In genomic region chr17:4834621-4835020, GRCh38 we compare ENCODE assay signal across 8 cellular contexts. TPM values are rescaled to one million over a fixed set of nuclear protein-coding genes. Genes with fewer than 3 reads are reported as not detected.
DNase-seq lines count a peak whose midpoint lies in the region; ATAC-seq, FAIRE-seq and TF ChIP-seq lines count a peak whose summit lies in the region.

No MANE protein-coding gene starts in this region.

- TF ChIP-seq CTCF in astrocyte (IDR thresholded peaks at IDR 0.05; ENCODE audit: insufficient read depth, low read depth, low read length): no peak
- no peak for TF ChIP-seq CTCF in HepG2 (CRISPR knock-in tag; IDR thresholded peaks at IDR 0.05)
- TF ChIP-seq CTCF in tibial artery (IDR thresholded peaks at IDR 0.05): no peak

- H3K4me2 ChIP-seq in astrocyte (ENCODE audit: low read length) (peak overlapping the region; percentile 100), HepG2 (ENCODE audit: low read depth, low read length) (peak overlapping the region; percentile 97)

- H3K9me3 Mint-ChIP-seq in activated T-cell treated with anti-CD3 and anti-CD28 coated beads, Interleukin-2, amount 50 U/mL, for 72 hours: no peaks in the 10 kb centered on the region
- H3K9me3 Mint-ChIP-seq in astrocyte (ENCODE audit: unreplicated experiment): no peaks in the 10 kb centered on the region

- H3K9me3 ChIP-seq in astrocyte (ENCODE audit: insufficient read depth, low read depth, low read length) (no peaks in the 10 kb centered on the region), HepG2 (ENCODE audit: low read length) (no peaks in the 10 kb centered on the region), tibial artery (no peaks in the 10 kb centered on the region)

- H3K4me1 ChIP-seq in astrocyte (ENCODE audit: insufficient read depth, low read length) (peaks cover 11% of the 10 kb centered on the region), HepG2 (ENCODE audit: insufficient read depth, low read length) (peaks cover 49% of the 10 kb centered on the region), tibial artery (peaks cover 0 to 18% (median 11%) of the 10 kb centered on the region in 4 donors)

- no peaks in the 10 kb centered on the region for H3K27me3 Mint-ChIP-seq in activated T-cell treated with anti-CD3 and anti-CD28 coated beads, Interleukin-2, amount 50 U/mL, for 72 hours (ENCODE audit: low read depth)
- H3K27me3 Mint-ChIP-seq in astrocyte (ENCODE audit: low read depth, unreplicated experiment): no peaks in the 10 kb centered on the region

- intact Hi-C loops in HepG2 (cut with micrococcal nuclease; ENCODE audit: unreplicated experiment) (loop anchor here (10.0 kb wide), 1 partner anchor 50 kb away; no protein-coding TSS in a partner anchor), tibial artery (cut with DNase I; ENCODE audit: low total_unique reads) (loop anchor here (5.0 to 10.0 kb wide), 2 partner anchors 47 to 50 kb away; partner anchors contain the start of genes GLTPD2 and VMO1)

- peaks cover 0 to 2% of the 10 kb centered on the region in 2 donors for H3K36me3 Mint-ChIP-seq in activated T-cell treated with anti-CD3 and anti-CD28 coated beads, Interleukin-2, amount 50 U/mL, for 72 hours (ENCODE audit: insufficient read depth in 2 of 2)
- H3K36me3 Mint-ChIP-seq in astrocyte (ENCODE audit: low read depth, unreplicated experiment): peaks cover 8% of the 10 kb centered on the region

- FAIRE-seq in astrocyte (lab: Jason Lieb, UNC) (no peak), HepG2 (lab: Jason Lieb, UNC) (no peak)

- peak overlapping the region; percentile 79 to 96 for H3K4me3 Mint-ChIP-seq in activated T-cell treated with anti-CD3 and anti-CD28 coated beads, Interleukin-2, amount 50 U/mL, for 72 hours
- peak overlapping the region; percentile 88 for H3K4me3 Mint-ChIP-seq in astrocyte (ENCODE audit: unreplicated experiment)

- H3K36me3 ChIP-seq in astrocyte (ENCODE audit: insufficient read depth, low read length) (no peaks in the 10 kb centered on the region), HepG2 (replicated peaks in 1 of 2; ENCODE audit: control insufficient read depth in 1 of 2, insufficient read depth in 2 of 2, low read length in 2 of 2) (peaks cover 2 to 9% of the 10 kb centered on the region in 2 experiments; a peak in 3 of 5 replicates), tibial artery (no peaks in the 10 kb centered on the region)

- in situ Hi-C loops in HepG2 (cut with HindIII; ENCODE audit: extremely low pct_ligation_motif_present, low pct_unique_long_range_greater_than_20kb): no loop called here

- H3K27ac Mint-ChIP-seq in activated T-cell treated with anti-CD3 and anti-CD28 coated beads, Interleukin-2, amount 50 U/mL, for 72 hours: no peak overlapping the region
- no peak overlapping the region for H3K27ac Mint-ChIP-seq in astrocyte (ENCODE audit: unreplicated experiment)

- H3K4me3 ChIP-seq in astrocyte (ENCODE audit: insufficient read depth, low read depth, low read length) (peak overlapping the region; percentile 76), HepG2 (replicated peaks in 1 of 3; ENCODE audit: insufficient read depth in 1 of 3, low read depth in 2 of 3, low read length in 3 of 3) (peak overlapping the region; percentile 67 to 97 (median 85)), tibial artery (peak overlapping the region; percentile 83 to 90)

- peaks cover 42% of the 10 kb centered on the region for H3K4me1 Mint-ChIP-seq in activated T-cell treated with anti-CD3 and anti-CD28 coated beads, Interleukin-2, amount 50 U/mL, for 72 hours (ENCODE audit: low read depth)
- peaks cover 19% of the 10 kb centered on the region for H3K4me1 Mint-ChIP-seq in astrocyte (ENCODE audit: low read depth, unreplicated experiment)

- no peak for TF ChIP-seq POLR2A in HepG2 (IDR thresholded peaks at IDR 0.05; ENCODE audit: insufficient read depth in 1 of 2, low read depth in 2 of 2, low read length in 2 of 2)

- CTCF ChIA-PET in HepG2 (lab: Yijun Ruan, JAX; ENCODE audit: low intra/inter-chr PET ratio, low total read pairs): no interaction called here

- ATAC-seq in activated T-cell treated with anti-CD3 and anti-CD28 coated beads, Interleukin-2, amount 50 U/mL, for 72 hours (replicated peaks in 1 of 2): no peak
- ATAC-seq in HepG2 (peak; percentile 21), GM18511 (IDR thresholded peaks at IDR 0.05; ENCODE audit: unreplicated experiment) (no peak)

- TF ChIP-seq RAD21 in HepG2 (CRISPR knock-in tag; IDR thresholded peaks at IDR 0.05): no peak

- no peak for DNase-seq in activated T-cell treated with anti-CD3 and anti-CD28 coated beads, Interleukin-2, amount 50 U/mL, for 72 hours
- DNase-seq in activated T-cell treated with anti-CD3 and anti-CD28 coated beads for 4 hours (no peak), astrocyte (ENCODE audit: low read depth) (no peak), HepG2 (ENCODE audit: low spot score) (no peak), tibial artery (no peak), NCI-H1092 (lab: John Stamatoyannopoulos, UW) (no peak)
- DNase-seq in central memory CD4-positive, alpha-beta T cell: no peak

- 0% methylated on average over 3 of the region's 5 CpGs for WGBS in HepG2 (ENCODE audit: low lambda C conversion rate)

- POLR2A ChIA-PET in HepG2 (lab: Yijun Ruan, JAX): interaction anchor here (0.7 to 3.8 kb wide), 7 partner anchors 9 to 126 kb away, joined by 3 to 31 read pairs (median 6); partner anchors contain the start of genes ARRB2, GLTPD2, PLD2 and PSMB6

- H4K20me1 ChIP-seq in astrocyte (ENCODE audit: insufficient read depth, low read length) (peaks cover 54% of the 10 kb centered on the region), HepG2 (ENCODE audit: insufficient read depth, low read length) (peaks cover 18% of the 10 kb centered on the region; the same call in 1 of the 2 replicates)

- H3K27ac ChIP-seq in astrocyte (ENCODE audit: low read depth, low read length) (no peak overlapping the region), HepG2 (ENCODE audit: extremely low read length, insufficient read depth, low read length) (peak overlapping the region; percentile 75), tibial artery (peak overlapping the region; percentile 88 to 91)

- BruUV-seq in HepG2 (replicated peaks; lab: Mats Ljungman, UMichigan): no TSS peak

- H3K27me3 ChIP-seq in astrocyte (ENCODE audit: insufficient read depth, low read length) (no peaks in the 10 kb centered on the region), HepG2 (ENCODE audit: control insufficient read depth in 1 of 2, insufficient read depth in 2 of 2, low read length in 2 of 2) (no peaks in the 10 kb centered on the region), tibial artery (no peaks in the 10 kb centered on the region)

- H2AFZ ChIP-seq in astrocyte (ENCODE audit: low read depth, low read length): no peak overlapping the region
- H2AFZ ChIP-seq in HepG2 (ENCODE audit: low read length): no peak overlapping the region

- peaks cover 59% of the 10 kb centered on the region for H3K79me2 ChIP-seq in astrocyte (ENCODE audit: insufficient read depth, low read length)
- peaks cover 56% of the 10 kb centered on the region for H3K79me2 ChIP-seq in HepG2 (ENCODE audit: insufficient read depth, low read length)

- no peak for TF ChIP-seq EP300 in HepG2 (IDR thresholded peaks at IDR 0.05; ENCODE audit: low read depth in 2 of 2, low read length in 2 of 2)
- no peak for TF ChIP-seq EP300 in HepG2 (CRISPR knock-in tag; IDR thresholded peaks at IDR 0.05; ENCODE audit: borderline replicate concordance)

- H3K9ac ChIP-seq in astrocyte (ENCODE audit: low read length) (peak overlapping the region; percentile 86), HepG2 (ENCODE audit: insufficient read depth, low read depth, low read length) (peak overlapping the region; percentile 78)

RNA-seq across cellular contexts. Expression of gene MINK1, which starts 1.5 kb away (rescaled TPM):
- 10 to 100 TPM; 74.4 to 82.7 TPM for total RNA-seq in activated T-cell treated with anti-CD3 and anti-CD28 coated beads, Interleukin-2, amount 50 U/mL, for 72 hours
- total RNA-seq in astrocyte (51.3 and 63.2 TPM in 2 replicates), HepG2 (2016; rRNA removed; fragmentation: Illumina TruSeq; extraction: Trizol) (15.2 and 17.2 TPM in 2 replicates)
- 23.3 and 30.8 TPM in 2 replicates for total RNA-seq in HepG2 (2016; cell fraction: cytosol; rRNA removed; fragmentation: Illumina TruSeq; extraction: Trizol; ENCODE audit: low read depth)
- total RNA-seq in HepG2 (2016; cell fraction: insoluble cytoplasmic fraction; rRNA removed; fragmentation: Illumina TruSeq; extraction: Trizol): 14.0 and 18.0 TPM in 2 replicates
- total RNA-seq in HepG2 (2016; cell fraction: membrane; rRNA removed; fragmentation: Illumina TruSeq; extraction: Trizol): 18.2 and 20.0 TPM in 2 replicates
- total RNA-seq in HepG2 (2016; cell fraction: nucleus; rRNA removed; fragmentation: Illumina TruSeq; extraction: Trizol): 19.4 and 19.5 TPM in 2 replicates
- 63.9 and 75.5 TPM in 2 replicates for polyA plus RNA-seq in HepG2 (2011; rRNA removed)
- polyA plus RNA-seq in HepG2 (2011; cell fraction: cytosol; rRNA removed): 26.5 and 29.4 TPM in 2 replicates
- 412 and 513 TPM in 2 replicates for polyA plus RNA-seq in HepG2 (2011; cell fraction: nucleus; rRNA removed)
- polyA plus RNA-seq in HepG2 (2012): 65.0 and 70.4 TPM in 2 replicates
- 2.7 TPM in 2 replicates for polyA plus RNA-seq in HepG2 (2016; cell fraction: cytosol; fragmentation: Illumina TruSeq; extraction: Trizol; ENCODE audit: low read depth)
- polyA plus RNA-seq in HepG2 (2016; cell fraction: insoluble cytoplasmic fraction; fragmentation: Illumina TruSeq; extraction: Trizol; ENCODE audit: low read depth): 13.5 and 20.2 TPM in 2 replicates
- polyA plus RNA-seq in HepG2 (2016; cell fraction: membrane; fragmentation: Illumina TruSeq; extraction: Trizol; ENCODE audit: low read depth): 8.2 and 9.7 TPM in 2 replicates
- 94.7 and 99.9 TPM in 2 replicates for polyA plus RNA-seq in HepG2 (2016; cell fraction: nucleus; fragmentation: Illumina TruSeq; extraction: Trizol; ENCODE audit: insufficient read depth, low read depth)
- 48.1 and 56.8 TPM in 2 replicates for polyA minus RNA-seq in HepG2 (2011; rRNA and poly(A)+ RNA removed; ENCODE audit: low replicate concordance)
- 15.6 and 21.3 TPM in 2 replicates for polyA minus RNA-seq in HepG2 (2011; cell fraction: cytosol; rRNA and poly(A)+ RNA removed)
- polyA minus RNA-seq in HepG2 (2011; cell fraction: nucleus; rRNA and poly(A)+ RNA removed): 64.1 and 70.6 TPM in 2 replicates

RNA-seq across cellular contexts. Expression of gene PLD2, which starts 27.7 kb away (rescaled TPM):
- 10 to 100 TPM; 27.5 to 50.9 TPM for total RNA-seq in activated T-cell treated with anti-CD3 and anti-CD28 coated beads, Interleukin-2, amount 50 U/mL, for 72 hours
- total RNA-seq in astrocyte (21.4 and 29.3 TPM in 2 replicates), HepG2 (2016; rRNA removed; fragmentation: Illumina TruSeq; extraction: Trizol) (7.8 and 13.4 TPM in 2 replicates)
- 1.5 and 3.3 TPM in 2 replicates for total RNA-seq in HepG2 (2016; cell fraction: cytosol; rRNA removed; fragmentation: Illumina TruSeq; extraction: Trizol; ENCODE audit: low read depth)
- 6.9 and 12.9 TPM in 2 replicates for total RNA-seq in HepG2 (2016; cell fraction: insoluble cytoplasmic fraction; rRNA removed; fragmentation: Illumina TruSeq; extraction: Trizol)
- total RNA-seq in HepG2 (2016; cell fraction: membrane; rRNA removed; fragmentation: Illumina TruSeq; extraction: Trizol): 4.0 and 5.4 TPM in 2 replicates
- total RNA-seq in HepG2 (2016; cell fraction: nucleus; rRNA removed; fragmentation: Illumina TruSeq; extraction: Trizol): 12.4 and 12.8 TPM in 2 replicates
- 29.7 and 45.8 TPM in 2 replicates for polyA plus RNA-seq in HepG2 (2011; rRNA removed)
- 16.4 and 17.6 TPM in 2 replicates for polyA plus RNA-seq in HepG2 (2011; cell fraction: cytosol; rRNA removed)
- polyA plus RNA-seq in HepG2 (2011; cell fraction: nucleus; rRNA removed): 157 and 165 TPM in 2 replicates
- 22.6 and 24.2 TPM in 2 replicates for polyA plus RNA-seq in HepG2 (2012)
- 1.2 and 1.5 TPM in 2 replicates for polyA plus RNA-seq in HepG2 (2016; cell fraction: cytosol; fragmentation: Illumina TruSeq; extraction: Trizol; ENCODE audit: low read depth)
- polyA plus RNA-seq in HepG2 (2016; cell fraction: insoluble cytoplasmic fraction; fragmentation: Illumina TruSeq; extraction: Trizol; ENCODE audit: low read depth): 7.8 and 12.9 TPM in 2 replicates
- 2.9 and 4.3 TPM in 2 replicates for polyA plus RNA-seq in HepG2 (2016; cell fraction: membrane; fragmentation: Illumina TruSeq; extraction: Trizol; ENCODE audit: low read depth)
- polyA plus RNA-seq in HepG2 (2016; cell fraction: nucleus; fragmentation: Illumina TruSeq; extraction: Trizol; ENCODE audit: insufficient read depth, low read depth): 38.3 and 45.9 TPM in 2 replicates
- polyA minus RNA-seq in HepG2 (2011; rRNA and poly(A)+ RNA removed; ENCODE audit: low replicate concordance): 20.6 and 62.4 TPM in 2 replicates
- polyA minus RNA-seq in HepG2 (2011; cell fraction: cytosol; rRNA and poly(A)+ RNA removed): 14.3 and 14.5 TPM in 2 replicates
- 23.3 and 33.3 TPM in 2 replicates for polyA minus RNA-seq in HepG2 (2011; cell fraction: nucleus; rRNA and poly(A)+ RNA removed)

RNA-seq across cellular contexts. Expression of gene PSMB6, which starts 38.7 kb away (rescaled TPM):
- 10 to 100 TPM; 56.3 to 68.7 TPM for total RNA-seq in activated T-cell treated with anti-CD3 and anti-CD28 coated beads, Interleukin-2, amount 50 U/mL, for 72 hours
- 154 and 161 TPM in 2 replicates for total RNA-seq in astrocyte
- 264 and 335 TPM in 2 replicates for total RNA-seq in HepG2 (2016; rRNA removed; fragmentation: Illumina TruSeq; extraction: Trizol)
- 57.3 and 59.4 TPM in 2 replicates for total RNA-seq in HepG2 (2016; cell fraction: cytosol; rRNA removed; fragmentation: Illumina TruSeq; extraction: Trizol; ENCODE audit: low read depth)
- total RNA-seq in HepG2 (2016; cell fraction: insoluble cytoplasmic fraction; rRNA removed; fragmentation: Illumina TruSeq; extraction: Trizol): 269 and 361 TPM in 2 replicates
- total RNA-seq in HepG2 (2016; cell fraction: membrane; rRNA removed; fragmentation: Illumina TruSeq; extraction: Trizol): 65.0 and 66.7 TPM in 2 replicates
- 82.3 and 83.2 TPM in 2 replicates for total RNA-seq in HepG2 (2016; cell fraction: nucleus; rRNA removed; fragmentation: Illumina TruSeq; extraction: Trizol)
- 277 and 298 TPM in 2 replicates for polyA plus RNA-seq in HepG2 (2011; rRNA removed)
- polyA plus RNA-seq in HepG2 (2011; cell fraction: cytosol; rRNA removed): 294 and 383 TPM in 2 replicates
- polyA plus RNA-seq in HepG2 (2011; cell fraction: nucleus; rRNA removed): 65.4 and 72.8 TPM in 2 replicates
- 114 and 127 TPM in 2 replicates for polyA plus RNA-seq in HepG2 (2012)
- polyA plus RNA-seq in HepG2 (2016; cell fraction: cytosol; fragmentation: Illumina TruSeq; extraction: Trizol; ENCODE audit: low read depth): 63.2 and 64.9 TPM in 2 replicates
- polyA plus RNA-seq in HepG2 (2016; cell fraction: insoluble cytoplasmic fraction; fragmentation: Illumina TruSeq; extraction: Trizol; ENCODE audit: low read depth): 325 and 358 TPM in 2 replicates
- polyA plus RNA-seq in HepG2 (2016; cell fraction: membrane; fragmentation: Illumina TruSeq; extraction: Trizol; ENCODE audit: low read depth): 57.2 and 57.4 TPM in 2 replicates
- 132 and 142 TPM in 2 replicates for polyA plus RNA-seq in HepG2 (2016; cell fraction: nucleus; fragmentation: Illumina TruSeq; extraction: Trizol; ENCODE audit: insufficient read depth, low read depth)
- 315 and 412 TPM in 2 replicates for polyA minus RNA-seq in HepG2 (2011; rRNA and poly(A)+ RNA removed; ENCODE audit: low replicate concordance)
- polyA minus RNA-seq in HepG2 (2011; cell fraction: cytosol; rRNA and poly(A)+ RNA removed): 66.1 and 85.4 TPM in 2 replicates
- polyA minus RNA-seq in HepG2 (2011; cell fraction: nucleus; rRNA and poly(A)+ RNA removed): 22.1 and 23.0 TPM in 2 replicates

RNA-seq across cellular contexts. Expression of gene GLTPD2, which starts 45.9 kb away (rescaled TPM):
- not detected for total RNA-seq in activated T-cell treated with anti-CD3 and anti-CD28 coated beads, Interleukin-2, amount 50 U/mL, for 72 hours
- not detected in 2 replicates for total RNA-seq in astrocyte
- total RNA-seq in HepG2 (2016; rRNA removed; fragmentation: Illumina TruSeq; extraction: Trizol): 6.0 and 12.9 TPM in 2 replicates
- 5.5 and 8.4 TPM in 2 replicates for total RNA-seq in HepG2 (2016; cell fraction: cytosol; rRNA removed; fragmentation: Illumina TruSeq; extraction: Trizol; ENCODE audit: low read depth)
- 5.7 and 10.6 TPM in 2 replicates for total RNA-seq in HepG2 (2016; cell fraction: insoluble cytoplasmic fraction; rRNA removed; fragmentation: Illumina TruSeq; extraction: Trizol)
- 7.1 and 10.3 TPM in 2 replicates for total RNA-seq in HepG2 (2016; cell fraction: membrane; rRNA removed; fragmentation: Illumina TruSeq; extraction: Trizol)
- total RNA-seq in HepG2 (2016; cell fraction: nucleus; rRNA removed; fragmentation: Illumina TruSeq; extraction: Trizol): 6.3 and 8.8 TPM in 2 replicates
- 7.5 and 14.9 TPM in 2 replicates for polyA plus RNA-seq in HepG2 (2011; rRNA removed)
- polyA plus RNA-seq in HepG2 (2011; cell fraction: cytosol; rRNA removed): 14.5 and 28.0 TPM in 2 replicates
- 60.5 and 62.9 TPM in 2 replicates for polyA plus RNA-seq in HepG2 (2011; cell fraction: nucleus; rRNA removed)
- 6.0 and 8.3 TPM in 2 replicates for polyA plus RNA-seq in HepG2 (2012)
- 7.8 and 10.4 TPM in 2 replicates for polyA plus RNA-seq in HepG2 (2016; cell fraction: cytosol; fragmentation: Illumina TruSeq; extraction: Trizol; ENCODE audit: low read depth)
- polyA plus RNA-seq in HepG2 (2016; cell fraction: insoluble cytoplasmic fraction; fragmentation: Illumina TruSeq; extraction: Trizol; ENCODE audit: low read depth): 5.9 and 9.4 TPM in 2 replicates
- polyA plus RNA-seq in HepG2 (2016; cell fraction: membrane; fragmentation: Illumina TruSeq; extraction: Trizol; ENCODE audit: low read depth): 6.1 and 8.5 TPM in 2 replicates
- polyA plus RNA-seq in HepG2 (2016; cell fraction: nucleus; fragmentation: Illumina TruSeq; extraction: Trizol; ENCODE audit: insufficient read depth, low read depth): 15.6 and 18.6 TPM in 2 replicates
- polyA minus RNA-seq in HepG2 (2011; rRNA and poly(A)+ RNA removed; ENCODE audit: low replicate concordance): 7.7 TPM in 1 of 2 replicates, not detected in the other
- polyA minus RNA-seq in HepG2 (2011; cell fraction: cytosol; rRNA and poly(A)+ RNA removed): 12.0 and 12.4 TPM in 2 replicates
- 3.1 and 3.6 TPM in 2 replicates for polyA minus RNA-seq in HepG2 (2011; cell fraction: nucleus; rRNA and poly(A)+ RNA removed)
